In genomic region chr3:13815088-13815683, GRCh38 we compare ENCODE assay signal across 23 cellular contexts.
"Had no signal": no experiment of that assay in that cellular context is flagged by ENCODE, and none has a peak within 500 bp of the region (broad histone marks: within the 10 kb centered on the region; RNA-seq: fewer than 3 reads in every experiment).

No MANE protein-coding gene starts in this region.

- H3K27ac Mint-ChIP-seq: activated B cell treated with CpG ODN at 0.5 μM for 24 hours; activated CD4-positive, alpha-beta T cell treated with anti-CD3 and anti-CD28 coated beads for 36 hours; activated naive CD4-positive, alpha-beta T cell treated with anti-CD3 and anti-CD28 coated beads for 36 hours; dendritic cell treated with granulocyte-macrophage colony-stimulating factor and Interleukin-4, amounts not matched to agents 40 ng/mL and 50 ng/mL, for 4 days; immature natural killer cell; natural killer cell treated with Interleukin-12 subunit alpha and Interleukin-12 subunit beta and Interleukin-15 and Interleukin-18, amount 100 ng/mL, for 72 hours had no signal

- H3K4me1 ChIP-seq: left lung, psoas muscle, right atrium auricular region, tibial artery had no signal

- H3K27me3 Mint-ChIP-seq: activated B cell treated with CpG ODN at 0.5 μM for 24 hours; activated CD4-positive, alpha-beta T cell treated with anti-CD3 and anti-CD28 coated beads for 36 hours; dendritic cell treated with granulocyte-macrophage colony-stimulating factor and Interleukin-4, amounts not matched to agents 40 ng/mL and 50 ng/mL, for 4 days had no signal

- H3K9me3 Mint-ChIP-seq: dendritic cell treated with granulocyte-macrophage colony-stimulating factor and Interleukin-4, amounts not matched to agents 40 ng/mL and 50 ng/mL, for 4 days had no signal

- DNase-seq: activated B cell treated with CpG ODN at 0.5 μM for 24 hours; activated CD4-positive, alpha-beta T cell treated with anti-CD3 and anti-CD28 coated beads for 36 hours; activated CD4-positive, alpha-beta T cell treated with anti-CD3 and anti-CD28 coated beads, Interleukin-2, amount 50 U/mL, for 4 hours; activated CD8-positive, alpha-beta memory T cell treated with anti-CD3 and anti-CD28 coated beads for 24 hours; activated CD8-positive, alpha-beta memory T cell treated with anti-CD3 and anti-CD28 coated beads, Interleukin-2, amount 50 U/mL, for 48 hours; activated naive CD4-positive, alpha-beta T cell treated with anti-CD3 and anti-CD28 coated beads for 36 hours; activated T-cell treated with anti-CD3 and anti-CD28 coated beads, Interleukin-2, amount 50 U/mL, for 48 hours; caudate nucleus; effector CD8-positive, alpha-beta T cell; foreskin keratinocyte; immature natural killer cell; left lung; mammary epithelial cell; ovary; psoas muscle; stimulated activated CD4-positive, alpha-beta T cell treated with anti-CD3 and anti-CD28 coated beads, Interleukin-4, amount 100 ng/mL, for 24 hours; stimulated activated naive CD4-positive, alpha-beta T cell treated with Interleukin-2 at 50 U/mL for 16 hours; T-helper 9 cell; tibial artery had no signal

- H3K27ac ChIP-seq: foreskin keratinocyte, left lung, ovary, psoas muscle, right atrium auricular region, tibial artery had no signal

- H3K36me3 Mint-ChIP-seq: brain had no signal

- H3K4me1 Mint-ChIP-seq: activated B cell treated with CpG ODN at 0.5 μM for 24 hours; activated CD4-positive, alpha-beta T cell treated with anti-CD3 and anti-CD28 coated beads for 36 hours; immature natural killer cell had no signal

- ATAC-seq: activated CD4-positive, alpha-beta T cell treated with anti-CD3 and anti-CD28 coated beads for 36 hours; foreskin keratinocyte; left lung; natural killer cell treated with Interleukin-12 subunit alpha and Interleukin-12 subunit beta and Interleukin-15 and Interleukin-18, amount 100 ng/mL, for 72 hours; psoas muscle had no signal

- H3K36me3 ChIP-seq: left lung, ovary, right atrium auricular region, tibial artery had no signal

- H3K4me3 Mint-ChIP-seq: activated B cell treated with CpG ODN at 0.5 μM for 24 hours; activated CD4-positive, alpha-beta T cell treated with anti-CD3 and anti-CD28 coated beads for 36 hours; activated naive CD4-positive, alpha-beta T cell treated with anti-CD3 and anti-CD28 coated beads for 36 hours; brain; dendritic cell treated with granulocyte-macrophage colony-stimulating factor and Interleukin-4, amounts not matched to agents 40 ng/mL and 50 ng/mL, for 4 days; immature natural killer cell; natural killer cell treated with Interleukin-12 subunit alpha and Interleukin-12 subunit beta and Interleukin-15 and Interleukin-18, amount 100 ng/mL, for 72 hours had no signal

- H3K27me3 ChIP-seq: foreskin keratinocyte, left lung, ovary, right atrium auricular region had no signal

- H3K4me3 ChIP-seq: left lung, ovary, psoas muscle, right atrium auricular region, tibial artery had no signal
